In the genomic region with DNA sequence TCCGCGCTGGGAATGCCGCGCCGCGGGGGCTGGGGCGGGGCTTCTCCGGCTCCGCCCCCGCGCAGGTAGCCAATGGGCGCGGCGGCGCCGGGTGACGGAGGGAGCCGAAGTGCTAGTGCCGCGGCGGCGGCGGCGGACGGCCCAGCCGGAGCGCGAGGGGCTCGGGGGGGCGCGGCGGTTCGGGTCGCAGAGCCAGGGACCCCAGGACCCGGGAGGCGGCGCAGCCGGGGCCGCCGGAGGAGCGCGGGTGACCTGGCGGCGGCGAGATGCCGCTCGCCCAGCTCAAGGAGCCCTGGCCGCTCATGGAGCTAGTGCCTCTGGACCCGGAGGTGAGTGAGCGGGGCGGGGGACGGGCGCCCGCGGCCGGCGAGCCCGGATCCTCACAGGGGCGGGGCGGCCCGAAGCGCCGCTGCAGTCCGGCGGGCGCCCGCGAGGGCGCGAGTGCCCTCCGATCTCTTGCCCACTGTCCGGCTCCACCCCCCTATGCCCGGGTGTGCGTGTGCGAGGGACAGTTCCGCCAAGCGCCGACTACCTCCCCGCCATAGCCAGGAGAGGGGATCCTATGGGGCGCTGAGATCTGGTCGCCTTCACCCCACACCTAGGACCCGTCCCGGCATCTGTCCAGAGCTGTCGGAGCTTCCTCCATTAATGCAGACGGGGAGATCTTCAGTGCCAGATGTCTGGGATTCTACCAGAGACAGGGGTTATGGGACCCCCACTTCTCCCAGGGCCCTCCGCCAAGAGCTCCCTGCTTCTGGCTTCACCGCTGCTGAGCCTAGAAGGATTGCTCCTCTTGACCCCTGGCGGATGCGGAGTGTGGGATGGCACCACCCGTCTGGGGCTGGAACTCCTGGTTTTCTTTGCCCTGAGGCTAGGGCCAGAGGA, we compare ENCODE assay signal across 1 cellular context.
TF ChIP-seq lines count a peak whose summit lies in the region.

A gene (plus strand): TSS at position 107 of the 885 bp plus-strand sequence. CDS start 160 bp downstream, at position 267.

TF ChIP-seq in HepG2, 621 proteins besides CTCF, POLR2A, EP300 and RAD21 (continues in another document):
- TF ChIP-seq, protein P1, sequence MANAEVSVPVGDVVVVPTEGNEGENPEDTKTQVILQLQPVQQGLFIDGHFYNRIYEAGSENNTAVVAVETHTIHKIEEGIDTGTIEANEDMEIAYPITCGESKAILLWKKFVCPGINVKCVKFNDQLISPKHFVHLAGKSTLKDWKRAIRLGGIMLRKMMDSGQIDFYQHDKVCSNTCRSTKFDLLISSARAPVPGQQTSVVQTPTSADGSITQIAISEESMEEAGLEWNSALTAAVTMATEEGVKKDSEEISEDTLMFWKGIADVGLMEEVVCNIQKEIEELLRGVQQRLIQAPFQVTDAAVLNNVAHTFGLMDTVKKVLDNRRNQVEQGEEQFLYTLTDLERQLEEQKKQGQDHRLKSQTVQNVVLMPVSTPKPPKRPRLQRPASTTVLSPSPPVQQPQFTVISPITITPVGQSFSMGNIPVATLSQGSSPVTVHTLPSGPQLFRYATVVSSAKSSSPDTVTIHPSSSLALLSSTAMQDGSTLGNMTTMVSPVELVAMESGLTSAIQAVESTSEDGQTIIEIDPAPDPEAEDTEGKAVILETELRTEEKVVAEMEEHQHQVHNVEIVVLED (CRISPR knock-in tag; IDR thresholded peaks at IDR 0.05; ENCODE audit: borderline replicate concordance): no peak
- TF ChIP-seq FOXP1 (IDR thresholded peaks at IDR 0.05): no peak
- TF ChIP-seq FOXP1 (CRISPR knock-in tag; IDR thresholded peaks at IDR 0.05): no peak
- TF ChIP-seq ZNF10 (CRISPR knock-in tag; IDR thresholded peaks at IDR 0.05; ENCODE audit: borderline replicate concordance, low read depth): no peak
- TF ChIP-seq, protein P2, sequence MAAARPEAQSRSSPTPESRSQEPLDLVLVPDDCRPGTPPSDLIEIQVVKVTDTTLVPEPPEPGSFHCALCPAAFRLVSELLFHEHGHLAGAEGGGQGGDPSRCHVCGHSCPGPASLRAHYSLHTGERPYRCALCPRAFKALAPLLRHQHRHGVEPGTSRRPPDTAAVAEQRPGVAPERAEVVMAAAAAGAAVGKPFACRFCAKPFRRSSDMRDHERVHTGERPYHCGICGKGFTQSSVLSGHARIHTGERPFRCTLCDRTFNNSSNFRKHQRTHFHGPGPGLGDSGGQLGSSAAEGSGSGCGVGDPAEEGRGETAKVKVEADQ (CRISPR knock-in tag; IDR thresholded peaks at IDR 0.05; ENCODE audit: borderline replicate concordance): no peak; the same call in 1 of the 2 replicates
- TF ChIP-seq GTF2F1 (IDR thresholded peaks at IDR 0.05; ENCODE audit: low read length): no peak
- TF ChIP-seq, protein P3, sequence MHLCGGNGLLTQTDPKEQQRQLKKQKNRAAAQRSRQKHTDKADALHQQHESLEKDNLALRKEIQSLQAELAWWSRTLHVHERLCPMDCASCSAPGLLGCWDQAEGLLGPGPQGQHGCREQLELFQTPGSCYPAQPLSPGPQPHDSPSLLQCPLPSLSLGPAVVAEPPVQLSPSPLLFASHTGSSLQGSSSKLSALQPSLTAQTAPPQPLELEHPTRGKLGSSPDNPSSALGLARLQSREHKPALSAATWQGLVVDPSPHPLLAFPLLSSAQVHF (CRISPR knock-in tag; IDR thresholded peaks at IDR 0.05): no peak
- TF ChIP-seq ZNF333 (CRISPR knock-in tag; IDR thresholded peaks at IDR 0.05; ENCODE audit: borderline replicate concordance): no peak
- TF ChIP-seq ZSCAN25 (CRISPR knock-in tag; IDR thresholded peaks at IDR 0.05): no peak
- TF ChIP-seq SIX1 (CRISPR knock-in tag; IDR thresholded peaks at IDR 0.05; ENCODE audit: borderline replicate concordance): no peak
- TF ChIP-seq ZNF24 (IDR thresholded peaks at IDR 0.05): no peak
- no peak for TF ChIP-seq ZNF256 (CRISPR knock-in tag; conservative IDR thresholded peaks at IDR 0.05)
- TF ChIP-seq NCOR1 (IDR thresholded peaks at IDR 0.05; ENCODE audit: borderline replicate concordance, low read length): no peak
- TF ChIP-seq, protein P4, sequence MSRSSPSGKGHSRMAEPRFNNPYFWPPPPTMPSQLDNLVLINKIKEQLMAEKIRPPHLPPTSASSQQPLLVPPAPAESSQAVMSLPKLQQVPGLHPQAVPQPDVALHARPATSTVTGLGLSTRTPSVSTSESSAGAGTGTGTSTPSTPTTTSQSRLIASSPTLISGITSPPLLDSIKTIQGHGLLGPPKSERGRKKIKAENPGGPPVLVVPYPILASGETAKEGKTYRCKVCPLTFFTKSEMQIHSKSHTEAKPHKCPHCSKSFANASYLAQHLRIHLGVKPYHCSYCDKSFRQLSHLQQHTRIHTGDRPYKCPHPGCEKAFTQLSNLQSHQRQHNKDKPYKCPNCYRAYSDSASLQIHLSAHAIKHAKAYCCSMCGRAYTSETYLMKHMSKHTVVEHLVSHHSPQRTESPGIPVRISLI (CRISPR knock-in tag; IDR thresholded peaks at IDR 0.05; ENCODE audit: borderline replicate concordance): no peak
- TF ChIP-seq POGZ (CRISPR knock-in tag; IDR thresholded peaks at IDR 0.05): no peak
- no peak for TF ChIP-seq NCOA2 (CRISPR knock-in tag; IDR thresholded peaks at IDR 0.05)
- TF ChIP-seq ZNF546 (CRISPR knock-in tag; conservative IDR thresholded peaks at IDR 0.05): no peak
- TF ChIP-seq CHD4 (IDR thresholded peaks at IDR 0.05; ENCODE audit: borderline replicate concordance, low read length): no peak
- TF ChIP-seq ZNF547 (CRISPR knock-in tag; IDR thresholded peaks at IDR 0.05): no peak
- TF ChIP-seq, protein P5, sequence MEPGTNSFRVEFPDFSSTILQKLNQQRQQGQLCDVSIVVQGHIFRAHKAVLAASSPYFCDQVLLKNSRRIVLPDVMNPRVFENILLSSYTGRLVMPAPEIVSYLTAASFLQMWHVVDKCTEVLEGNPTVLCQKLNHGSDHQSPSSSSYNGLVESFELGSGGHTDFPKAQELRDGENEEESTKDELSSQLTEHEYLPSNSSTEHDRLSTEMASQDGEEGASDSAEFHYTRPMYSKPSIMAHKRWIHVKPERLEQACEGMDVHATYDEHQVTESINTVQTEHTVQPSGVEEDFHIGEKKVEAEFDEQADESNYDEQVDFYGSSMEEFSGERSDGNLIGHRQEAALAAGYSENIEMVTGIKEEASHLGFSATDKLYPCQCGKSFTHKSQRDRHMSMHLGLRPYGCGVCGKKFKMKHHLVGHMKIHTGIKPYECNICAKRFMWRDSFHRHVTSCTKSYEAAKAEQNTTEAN (CRISPR knock-in tag; conservative IDR thresholded peaks at IDR 0.05): no peak
- TF ChIP-seq, protein P6, sequence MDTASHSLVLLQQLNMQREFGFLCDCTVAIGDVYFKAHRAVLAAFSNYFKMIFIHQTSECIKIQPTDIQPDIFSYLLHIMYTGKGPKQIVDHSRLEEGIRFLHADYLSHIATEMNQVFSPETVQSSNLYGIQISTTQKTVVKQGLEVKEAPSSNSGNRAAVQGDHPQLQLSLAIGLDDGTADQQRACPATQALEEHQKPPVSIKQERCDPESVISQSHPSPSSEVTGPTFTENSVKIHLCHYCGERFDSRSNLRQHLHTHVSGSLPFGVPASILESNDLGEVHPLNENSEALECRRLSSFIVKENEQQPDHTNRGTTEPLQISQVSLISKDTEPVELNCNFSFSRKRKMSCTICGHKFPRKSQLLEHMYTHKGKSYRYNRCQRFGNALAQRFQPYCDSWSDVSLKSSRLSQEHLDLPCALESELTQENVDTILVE (CRISPR knock-in tag; IDR thresholded peaks at IDR 0.05): no peak
- TF ChIP-seq ZNF781 (CRISPR knock-in tag; IDR thresholded peaks at IDR 0.05; ENCODE audit: borderline replicate concordance, not compliant biosample characterization): no peak
- TF ChIP-seq, protein P7, sequence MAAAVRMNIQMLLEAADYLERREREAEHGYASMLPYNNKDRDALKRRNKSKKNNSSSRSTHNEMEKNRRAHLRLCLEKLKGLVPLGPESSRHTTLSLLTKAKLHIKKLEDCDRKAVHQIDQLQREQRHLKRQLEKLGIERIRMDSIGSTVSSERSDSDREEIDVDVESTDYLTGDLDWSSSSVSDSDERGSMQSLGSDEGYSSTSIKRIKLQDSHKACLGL (CRISPR knock-in tag; IDR thresholded peaks at IDR 0.05): 0 out of 2 replicates have a peak, but pooled peaks have one; percentile 25
- TF ChIP-seq, protein P8, sequence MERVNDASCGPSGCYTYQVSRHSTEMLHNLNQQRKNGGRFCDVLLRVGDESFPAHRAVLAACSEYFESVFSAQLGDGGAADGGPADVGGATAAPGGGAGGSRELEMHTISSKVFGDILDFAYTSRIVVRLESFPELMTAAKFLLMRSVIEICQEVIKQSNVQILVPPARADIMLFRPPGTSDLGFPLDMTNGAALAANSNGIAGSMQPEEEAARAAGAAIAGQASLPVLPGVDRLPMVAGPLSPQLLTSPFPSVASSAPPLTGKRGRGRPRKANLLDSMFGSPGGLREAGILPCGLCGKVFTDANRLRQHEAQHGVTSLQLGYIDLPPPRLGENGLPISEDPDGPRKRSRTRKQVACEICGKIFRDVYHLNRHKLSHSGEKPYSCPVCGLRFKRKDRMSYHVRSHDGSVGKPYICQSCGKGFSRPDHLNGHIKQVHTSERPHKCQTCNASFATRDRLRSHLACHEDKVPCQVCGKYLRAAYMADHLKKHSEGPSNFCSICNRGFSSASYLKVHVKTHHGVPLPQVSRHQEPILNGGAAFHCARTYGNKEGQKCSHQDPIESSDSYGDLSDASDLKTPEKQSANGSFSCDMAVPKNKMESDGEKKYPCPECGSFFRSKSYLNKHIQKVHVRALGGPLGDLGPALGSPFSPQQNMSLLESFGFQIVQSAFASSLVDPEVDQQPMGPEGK (CRISPR knock-in tag; IDR thresholded peaks at IDR 0.05): 0 out of 2 replicates have a peak, but pooled peaks have one; percentile 7
- no peak for TF ChIP-seq ETV5 (CRISPR knock-in tag; IDR thresholded peaks at IDR 0.05; ENCODE audit: borderline replicate concordance)
- no peak for TF ChIP-seq MIER3 (CRISPR knock-in tag; IDR thresholded peaks at IDR 0.05; ENCODE audit: borderline replicate concordance)
- TF ChIP-seq, protein P9, sequence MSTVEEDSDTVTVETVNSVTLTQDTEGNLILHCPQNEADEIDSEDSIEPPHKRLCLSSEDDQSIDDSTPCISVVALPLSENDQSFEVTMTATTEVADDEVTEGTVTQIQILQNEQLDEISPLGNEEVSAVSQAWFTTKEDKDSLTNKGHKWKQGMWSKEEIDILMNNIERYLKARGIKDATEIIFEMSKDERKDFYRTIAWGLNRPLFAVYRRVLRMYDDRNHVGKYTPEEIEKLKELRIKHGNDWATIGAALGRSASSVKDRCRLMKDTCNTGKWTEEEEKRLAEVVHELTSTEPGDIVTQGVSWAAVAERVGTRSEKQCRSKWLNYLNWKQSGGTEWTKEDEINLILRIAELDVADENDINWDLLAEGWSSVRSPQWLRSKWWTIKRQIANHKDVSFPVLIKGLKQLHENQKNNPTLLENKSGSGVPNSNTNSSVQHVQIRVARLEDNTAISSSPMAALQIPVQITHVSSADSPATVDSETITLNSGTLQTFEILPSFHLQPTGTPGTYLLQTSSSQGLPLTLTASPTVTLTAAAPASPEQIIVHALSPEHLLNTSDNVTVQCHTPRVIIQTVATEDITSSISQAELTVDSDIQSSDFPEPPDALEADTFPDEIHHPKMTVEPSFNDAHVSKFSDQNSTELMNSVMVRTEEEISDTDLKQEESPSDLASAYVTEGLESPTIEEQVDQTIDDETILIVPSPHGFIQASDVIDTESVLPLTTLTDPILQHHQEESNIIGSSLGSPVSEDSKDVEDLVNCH (CRISPR knock-in tag; IDR thresholded peaks at IDR 0.05): no peak
- TF ChIP-seq ZFP36L1 (CRISPR knock-in tag; IDR thresholded peaks at IDR 0.05): no peak
- TF ChIP-seq ATM (IDR thresholded peaks at IDR 0.05; ENCODE audit: borderline replicate concordance): no peak
- TF ChIP-seq KDM5A (IDR thresholded peaks at IDR 0.05; ENCODE audit: borderline replicate concordance, low read length): no peak
- TF ChIP-seq, protein P10, sequence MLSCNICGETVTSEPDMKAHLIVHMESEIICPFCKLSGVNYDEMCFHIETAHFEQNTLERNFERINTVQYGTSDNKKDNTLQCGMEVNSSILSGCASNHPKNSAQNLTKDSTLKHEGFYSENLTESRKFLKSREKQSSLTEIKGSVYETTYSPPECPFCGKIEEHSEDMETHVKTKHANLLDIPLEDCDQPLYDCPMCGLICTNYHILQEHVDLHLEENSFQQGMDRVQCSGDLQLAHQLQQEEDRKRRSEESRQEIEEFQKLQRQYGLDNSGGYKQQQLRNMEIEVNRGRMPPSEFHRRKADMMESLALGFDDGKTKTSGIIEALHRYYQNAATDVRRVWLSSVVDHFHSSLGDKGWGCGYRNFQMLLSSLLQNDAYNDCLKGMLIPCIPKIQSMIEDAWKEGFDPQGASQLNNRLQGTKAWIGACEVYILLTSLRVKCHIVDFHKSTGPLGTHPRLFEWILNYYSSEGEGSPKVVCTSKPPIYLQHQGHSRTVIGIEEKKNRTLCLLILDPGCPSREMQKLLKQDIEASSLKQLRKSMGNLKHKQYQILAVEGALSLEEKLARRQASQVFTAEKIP (CRISPR knock-in tag; IDR thresholded peaks at IDR 0.05; ENCODE audit: borderline replicate concordance): no peak
- TF ChIP-seq SP2 (CRISPR knock-in tag; IDR thresholded peaks at IDR 0.05): 0 out of 2 replicates have a peak, but pooled peaks have one; percentile 14
- no peak for TF ChIP-seq CHCHD3 (CRISPR knock-in tag; IDR thresholded peaks at IDR 0.05)
- TF ChIP-seq ZFAT (CRISPR knock-in tag; conservative IDR thresholded peaks at IDR 0.05): no peak
- TF ChIP-seq MED13 (CRISPR knock-in tag; IDR thresholded peaks at IDR 0.05): no peak
- TF ChIP-seq, protein P11, sequence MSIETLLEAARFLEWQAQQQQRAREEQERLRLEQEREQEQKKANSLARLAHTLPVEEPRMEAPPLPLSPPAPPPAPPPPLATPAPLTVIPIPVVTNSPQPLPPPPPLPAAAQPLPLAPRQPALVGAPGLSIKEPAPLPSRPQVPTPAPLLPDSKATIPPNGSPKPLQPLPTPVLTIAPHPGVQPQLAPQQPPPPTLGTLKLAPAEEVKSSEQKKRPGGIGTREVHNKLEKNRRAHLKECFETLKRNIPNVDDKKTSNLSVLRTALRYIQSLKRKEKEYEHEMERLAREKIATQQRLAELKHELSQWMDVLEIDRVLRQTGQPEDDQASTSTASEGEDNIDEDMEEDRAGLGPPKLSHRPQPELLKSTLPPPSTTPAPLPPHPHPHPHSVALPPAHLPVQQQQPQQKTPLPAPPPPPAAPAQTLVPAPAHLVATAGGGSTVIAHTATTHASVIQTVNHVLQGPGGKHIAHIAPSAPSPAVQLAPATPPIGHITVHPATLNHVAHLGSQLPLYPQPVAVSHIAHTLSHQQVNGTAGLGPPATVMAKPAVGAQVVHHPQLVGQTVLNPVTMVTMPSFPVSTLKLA (IDR thresholded peaks at IDR 0.05): no peak
- TF ChIP-seq ARNT (IDR thresholded peaks at IDR 0.05): no peak
- TF ChIP-seq TEAD3 (CRISPR knock-in tag; optimal IDR thresholded peaks at IDR 0.05; ENCODE audit: borderline replicate concordance): peak; percentile 1
- no peak for TF ChIP-seq ZNF282 (IDR thresholded peaks at IDR 0.05; ENCODE audit: partially characterized antibody)
- no peak for TF ChIP-seq BORCS8-MEF2B (CRISPR knock-in tag; IDR thresholded peaks at IDR 0.05)
- TF ChIP-seq EHMT2 (IDR thresholded peaks at IDR 0.05; ENCODE audit: borderline replicate concordance, low read depth, low read length): no peak
- no peak for TF ChIP-seq KLF13 (CRISPR knock-in tag; IDR thresholded peaks at IDR 0.05)
- TF ChIP-seq KMT2A (CRISPR knock-in tag; IDR thresholded peaks at IDR 0.05): no peak
- TF ChIP-seq RORA (CRISPR knock-in tag; IDR thresholded peaks at IDR 0.05): no peak
- peak; percentile 38 for TF ChIP-seq HNRNPLL (IDR thresholded peaks at IDR 0.05; ENCODE audit: low read depth, low read length, poor library complexity, severe bottlenecking)
- TF ChIP-seq ZNF383 (CRISPR knock-in tag; IDR thresholded peaks at IDR 0.05; ENCODE audit: borderline replicate concordance): no peak
- TF ChIP-seq GATAD2A (CRISPR knock-in tag; IDR thresholded peaks at IDR 0.05): no peak
- TF ChIP-seq, protein P12, sequence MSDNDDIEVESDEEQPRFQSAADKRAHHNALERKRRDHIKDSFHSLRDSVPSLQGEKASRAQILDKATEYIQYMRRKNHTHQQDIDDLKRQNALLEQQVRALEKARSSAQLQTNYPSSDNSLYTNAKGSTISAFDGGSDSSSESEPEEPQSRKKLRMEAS (IDR thresholded peaks at IDR 0.05): peak; percentile 31; the same call in 1 of the 2 replicates
- TF ChIP-seq HES4 (CRISPR knock-in tag; IDR thresholded peaks at IDR 0.05; ENCODE audit: borderline replicate concordance): no peak
